Comparison of ENCODE assay signal across 9 cellular contexts in the genomic region with DNA sequence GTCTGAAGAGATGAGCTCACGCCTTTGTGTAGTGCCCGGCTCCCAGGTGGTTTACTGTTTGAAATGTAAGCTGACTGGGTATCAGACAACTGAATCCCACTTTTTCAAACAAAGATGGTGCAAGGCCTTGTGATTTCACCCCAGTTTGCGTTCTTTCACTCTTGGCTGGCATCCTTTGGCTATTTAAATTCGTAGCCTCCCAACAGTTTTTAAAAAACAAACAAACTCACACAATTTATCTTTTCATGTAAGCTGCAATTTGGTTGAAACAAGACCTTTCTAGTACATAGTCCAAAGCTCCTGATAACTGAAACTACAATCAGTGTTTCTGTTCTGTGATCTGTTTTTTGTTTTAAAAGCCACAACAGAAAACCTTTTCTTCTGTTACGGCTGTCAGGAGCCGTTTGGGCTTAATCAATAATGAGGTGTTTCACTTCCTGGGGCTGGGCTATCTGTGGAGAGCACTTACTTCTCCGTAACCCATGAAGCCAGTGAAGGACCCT.
A peak's percentile ranks its signal among the peaks of the same experiment; 100 is the strongest.
DNase-seq lines count a peak whose midpoint lies in the region; ATAC-seq, FAIRE-seq and TF ChIP-seq lines count a peak whose summit lies in the region.
"Had no signal": no experiment of that assay in that cellular context is flagged by ENCODE, and none has a peak within 500 bp of the region (broad histone marks: within the 10 kb centered on the region; RNA-seq: fewer than 3 reads in every experiment).

No MANE protein-coding gene starts in this region.

- ATAC-seq in PC-3: no peak
- ATAC-seq in stimulated activated naive B cell treated with anti-CD40 and anti-IgM and Interleukin-4, amounts not matched to agents 10 μg/mL and 1 μg/mL and 100 μg/mL, for 72 hours (replicated peaks): peak; percentile 46 to 60

- H3K36me3 Mint-ChIP-seq in stimulated activated naive B cell treated with anti-CD40 and anti-IgM and Interleukin-4, amounts not matched to agents 10 μg/mL and 1 μg/mL and 100 μg/mL, for 72 hours: peaks cover 14 to 28% of the 10 kb centered on the region in 2 donors

- TF ChIP-seq CTCF in PC-3 (conservative IDR thresholded peaks at IDR 0.05; ENCODE audit: low read depth, low read length): no peak

- peak overlapping the region; percentile 60 to 72 for H3K4me3 Mint-ChIP-seq in stimulated activated naive B cell treated with anti-CD40 and anti-IgM and Interleukin-4, amounts not matched to agents 10 μg/mL and 1 μg/mL and 100 μg/mL, for 72 hours

- no peak overlapping the region for H2AFZ ChIP-seq in PC-3 (ENCODE audit: low read length)

- DNase-seq in activated CD4-positive, alpha-beta T cell treated with anti-CD3 and anti-CD28 coated beads for 48 hours: peak; percentile 10
- DNase-seq in activated CD4-positive, alpha-beta T cell treated with anti-CD3 and anti-CD28 coated beads, Interleukin-2, amount 50 U/mL, for 48 hours: no peak
- DNase-seq in PC-3: no peak
- DNase-seq in stimulated activated naive B cell treated with anti-CD40 and anti-IgM and Interleukin-4, amounts not matched to agents 10 μg/mL and 1 μg/mL and 100 μg/mL, for 72 hours: no peak
- no peak for DNase-seq in activated CD4-positive, CD25-positive, alpha-beta regulatory T cell treated with anti-CD3 and anti-CD28 coated beads, Interleukin-2, amount 50 U/mL, for 72 hours
- no peak for DNase-seq in RCC 7860 (ENCODE audit: low spot score)
- no peak for DNase-seq in midbrain (lab: John Stamatoyannopoulos, UW)
- DNase-seq: mesendoderm had no signal

- H3K9me3 ChIP-seq in PC-3 (ENCODE audit: low read length) (no peaks in the 10 kb centered on the region), endocrine pancreas (ENCODE audit: control insufficient read depth, low read length) (no peaks in the 10 kb centered on the region)

- H4K20me1 ChIP-seq in PC-3 (ENCODE audit: low read length): no peaks in the 10 kb centered on the region

- H3K4me2 ChIP-seq in PC-3 (ENCODE audit: low read length): peak overlapping the region; percentile 75; the same call in 1 of the 2 replicates

- no peak for FAIRE-seq in RCC 7860 (lab: Jason Lieb, UNC)

- no peaks in the 10 kb centered on the region for H3K36me3 ChIP-seq in PC-3 (ENCODE audit: low read depth, low read length)
- H3K36me3 ChIP-seq in endocrine pancreas (ENCODE audit: control insufficient read depth, insufficient read depth, low read length): peaks cover 2% of the 10 kb centered on the region

- H3K27ac Mint-ChIP-seq in stimulated activated naive B cell treated with anti-CD40 and anti-IgM and Interleukin-4, amounts not matched to agents 10 μg/mL and 1 μg/mL and 100 μg/mL, for 72 hours: peak overlapping the region; percentile 90

- no TSS peak for BruUV-seq in PC-3 (replicated peaks; lab: Mats Ljungman, UMichigan)

- peaks cover 43% of the 10 kb centered on the region for H3K4me1 ChIP-seq in PC-3 (ENCODE audit: insufficient read depth, low read length)
- peaks cover 9% of the 10 kb centered on the region for H3K4me1 ChIP-seq in endocrine pancreas (ENCODE audit: control insufficient read depth, insufficient read depth, low read length)

- H3F3A ChIP-seq in PC-3 (ENCODE audit: low read length, unreplicated experiment): peaks cover 5% of the 10 kb centered on the region

- H3K79me2 ChIP-seq in PC-3 (ENCODE audit: low read length): peaks cover 53% of the 10 kb centered on the region

- no peak overlapping the region for H3K4me3 ChIP-seq in PC-3 (ENCODE audit: low read length)
- H3K4me3 ChIP-seq in endocrine pancreas (ENCODE audit: control insufficient read depth, insufficient read depth, low read length): peak overlapping the region; percentile 65

- H3K9me3 Mint-ChIP-seq in stimulated activated naive B cell treated with anti-CD40 and anti-IgM and Interleukin-4, amounts not matched to agents 10 μg/mL and 1 μg/mL and 100 μg/mL, for 72 hours: peaks cover 0 to 1% of the 10 kb centered on the region in 2 donors

- H3K4me1 Mint-ChIP-seq in stimulated activated naive B cell treated with anti-CD40 and anti-IgM and Interleukin-4, amounts not matched to agents 10 μg/mL and 1 μg/mL and 100 μg/mL, for 72 hours: peaks cover 34 to 50% of the 10 kb centered on the region in 2 donors

- no peak overlapping the region for H3K9ac ChIP-seq in PC-3 (ENCODE audit: low read length)
- H3K9ac ChIP-seq in endocrine pancreas (ENCODE audit: control insufficient read depth, insufficient read depth, low read length): peak overlapping the region; percentile 30

- H3K27ac ChIP-seq in PC-3 (ENCODE audit: low read length): peak overlapping the region; percentile 79

- CTCF ChIA-PET in PC-3 (lab: Charles Lee): no interaction called here

- POLR2A ChIA-PET in PC-3 (lab: Charles Lee; ENCODE audit: unreplicated experiment): no interaction called here

- H3K9me2 ChIP-seq in PC-3 (replicated peaks; ENCODE audit: low read length): no peaks in the 10 kb centered on the region

- H3K27me3 Mint-ChIP-seq in stimulated activated naive B cell treated with anti-CD40 and anti-IgM and Interleukin-4, amounts not matched to agents 10 μg/mL and 1 μg/mL and 100 μg/mL, for 72 hours: no peaks in the 10 kb centered on the region

- H3K27me3 ChIP-seq in PC-3 (ENCODE audit: low read length): no peaks in the 10 kb centered on the region
- H3K27me3 ChIP-seq in endocrine pancreas (ENCODE audit: control insufficient read depth, insufficient read depth, low read length): no peaks in the 10 kb centered on the region

- intact Hi-C loops in PC-3 (cut with micrococcal nuclease): loop anchor here (5.0 kb wide), 1 partner anchor 38 kb away; no protein-coding TSS in a partner anchor
